In the genomic region with DNA sequence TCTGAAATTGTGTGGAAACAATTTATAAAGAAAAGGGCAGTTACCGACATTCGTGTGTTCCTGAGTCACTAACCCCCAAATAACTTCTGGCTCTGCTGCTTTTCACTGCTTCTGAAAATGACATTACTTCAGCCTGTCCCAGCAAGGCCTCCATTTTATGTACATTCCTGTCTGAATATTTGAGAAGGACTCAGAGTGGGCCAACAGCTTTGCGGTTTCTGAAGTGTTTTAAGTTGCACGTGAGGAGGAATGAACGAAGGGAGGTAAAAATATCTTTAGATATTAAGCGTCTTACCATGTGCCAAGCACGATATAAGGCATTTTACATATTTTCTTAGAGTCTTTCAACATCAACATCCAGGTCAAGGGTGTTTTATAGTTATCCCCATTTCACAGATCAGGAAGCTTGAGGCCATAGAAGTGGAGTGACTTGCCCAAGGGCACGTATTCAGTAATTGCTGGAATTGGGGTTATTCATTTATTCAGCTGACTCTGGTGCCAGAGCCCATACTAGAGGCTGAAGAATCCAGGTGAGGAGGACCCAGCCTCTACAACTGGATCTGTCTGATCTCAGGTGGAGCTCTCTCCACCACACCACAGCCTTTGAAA, we compare ENCODE assay signal across 11 cellular contexts. TPM values are rescaled to one million over a fixed set of nuclear protein-coding genes. Genes with fewer than 3 reads are reported as not detected.
DNase-seq lines count a peak whose midpoint lies in the region; TF ChIP-seq lines count a peak whose summit lies in the region.
"Had no signal": no experiment of that assay in that cellular context is flagged by ENCODE, and none has a peak within 500 bp of the region (broad histone marks: within the 10 kb centered on the region; RNA-seq: fewer than 3 reads in every experiment).

No MANE protein-coding gene starts in this region.

- H3K4me1 Mint-ChIP-seq in activated naive CD4-positive, alpha-beta T cell treated with anti-CD3 and anti-CD28 coated beads for 36 hours (ENCODE audit: low read depth) = peaks cover 33% of the 10 kb centered on the region
- H3K4me1 Mint-ChIP-seq in glutamatergic neuron (ENCODE audit: low read depth, unreplicated experiment) = peaks cover 13% of the 10 kb centered on the region

- peaks cover 26% of the 10 kb centered on the region for H3K4me1 ChIP-seq in OCI-LY7 (ENCODE audit: insufficient read depth, low read length, poor library complexity, severe bottlenecking)
- H3K4me1 ChIP-seq: pancreas had no signal

- no peaks in the 10 kb centered on the region for H3K79me2 ChIP-seq in OCI-LY7 (ENCODE audit: insufficient read depth, low read depth, low read length)

- no peaks in the 10 kb centered on the region for H4K20me1 ChIP-seq in OCI-LY7 (ENCODE audit: insufficient read depth, low read length)

- H3K4me3 ChIP-seq in OCI-LY7 (ENCODE audit: low read depth, low read length, poor library complexity, severe bottlenecking) = no peak overlapping the region

- CTCF ChIA-PET in activated naive CD4-positive, alpha-beta T cell treated with anti-CD3 and anti-CD28 coated beads for 36 hours (lab: Charles Lee) = interaction anchor here (5.2 kb wide), 1 partner anchor 29 kb away, joined by 56 read pairs; the partner anchor contains the start of gene WNT11
- CTCF ChIA-PET in OCI-LY7 (lab: Charles Lee; ENCODE audit: unreplicated experiment) = interaction anchor here (0.6 kb wide), 1 partner anchor 449 kb away, joined by 3 read pairs; no protein-coding TSS in a partner anchor

- peaks cover 3% of the 10 kb centered on the region for H3K27me3 Mint-ChIP-seq in activated naive CD4-positive, alpha-beta T cell treated with anti-CD3 and anti-CD28 coated beads for 36 hours (ENCODE audit: low read depth)
- H3K27me3 Mint-ChIP-seq in glutamatergic neuron (ENCODE audit: unreplicated experiment) = peaks cover 34% of the 10 kb centered on the region

- POLR2A ChIA-PET in OCI-LY7 (lab: Charles Lee) = interaction anchor here (0.6 to 1.0 kb wide), 3 partner anchors 21 to 128 kb away, joined by 3 read pairs; no protein-coding TSS in a partner anchor

- H3K36me3 Mint-ChIP-seq in activated naive CD4-positive, alpha-beta T cell treated with anti-CD3 and anti-CD28 coated beads for 36 hours (ENCODE audit: low read depth) = peaks cover 3% of the 10 kb centered on the region
- no peaks in the 10 kb centered on the region for H3K36me3 Mint-ChIP-seq in glutamatergic neuron (ENCODE audit: unreplicated experiment)

- no peaks in the 10 kb centered on the region for H3K9me3 Mint-ChIP-seq in activated naive CD4-positive, alpha-beta T cell treated with anti-CD3 and anti-CD28 coated beads for 36 hours
- H3K9me3 Mint-ChIP-seq in glutamatergic neuron (ENCODE audit: unreplicated experiment) = peaks cover 26% of the 10 kb centered on the region

- no TSS peak for BruUV-seq in OCI-LY7 (replicated peaks; lab: Mats Ljungman, UMichigan)

- H2AFZ ChIP-seq in OCI-LY7 (ENCODE audit: low read length) = no peak overlapping the region

- H3K27ac ChIP-seq in OCI-LY7 (ENCODE audit: low read depth, low read length, poor library complexity, severe bottlenecking) = no peak overlapping the region

- H3K4me2 ChIP-seq in OCI-LY7 (ENCODE audit: low read length) = peak overlapping the region; percentile 98; the same call in 1 of the 2 replicates

- peak overlapping the region; percentile 84 for H3K4me3 Mint-ChIP-seq in activated naive CD4-positive, alpha-beta T cell treated with anti-CD3 and anti-CD28 coated beads for 36 hours
- H3K4me3 Mint-ChIP-seq in glutamatergic neuron (ENCODE audit: unreplicated experiment) = peak overlapping the region; percentile 94

- intact Hi-C loops in activated naive CD4-positive, alpha-beta T cell treated with anti-CD3 and anti-CD28 coated beads for 36 hours (cut with micrococcal nuclease) = loop anchor here (5.0 to 10.0 kb wide), 2 partner anchors 628 to 810 kb away; partner anchors contain the start of gene ACER3
- intact Hi-C loops in OCI-LY7 (cut with micrococcal nuclease; ENCODE audit: unreplicated experiment) = no loop called here

- TF ChIP-seq CTCF in OCI-LY7 (conservative IDR thresholded peaks at IDR 0.05; ENCODE audit: low read length) (no peak), glutamatergic neuron (IDR thresholded peaks at IDR 0.05; ENCODE audit: partially characterized antibody, unreplicated experiment) (no peak)

- no peak overlapping the region for H3K27ac Mint-ChIP-seq in activated naive CD4-positive, alpha-beta T cell treated with anti-CD3 and anti-CD28 coated beads for 36 hours
- no peak overlapping the region for H3K27ac Mint-ChIP-seq in glutamatergic neuron (ENCODE audit: unreplicated experiment)

- no peaks in the 10 kb centered on the region for H3K9me2 ChIP-seq in OCI-LY7 (ENCODE audit: insufficient read depth, low read length)

- no peaks in the 10 kb centered on the region for H3K36me3 ChIP-seq in OCI-LY7 (ENCODE audit: insufficient read depth, low read length)
- H3K36me3 ChIP-seq: pancreas had no signal

- H3K9me3 ChIP-seq in OCI-LY7 (ENCODE audit: low read length) = no peaks in the 10 kb centered on the region
- H3K9me3 ChIP-seq: pancreas had no signal

- DNase-seq in activated naive CD4-positive, alpha-beta T cell treated with anti-CD3 and anti-CD28 coated beads for 36 hours = no peak
- DNase-seq in activated naive CD4-positive, alpha-beta T cell treated with Interleukin-2 at 50 U/mL for 16 hours = no peak
- no peak for DNase-seq in OCI-LY7 (ENCODE audit: low spot score)
- DNase-seq in glutamatergic neuron = no peak
- DNase-seq in superior temporal gyrus (ENCODE audit: extremely low spot score) = peak; percentile 10
- DNase-seq in D341Med (ENCODE audit: low spot score) = no peak
- no peak for DNase-seq in anterior cingulate cortex (lab: John Stamatoyannopoulos, UW)
- no peak for DNase-seq in NOMO-1 (lab: John Stamatoyannopoulos, UW; ENCODE audit: unreplicated experiment in 2 of 2)
- DNase-seq: NK-92 treated with Interleukin-12 subunit alpha and Interleukin-12 subunit beta, amount 100 ng/mL, for 24 hours; pancreas; stimulated activated naive B cell treated with anti-CD40 and anti-IgM and Interleukin-4, amounts not matched to agents 10 μg/mL and 1 μg/mL and 100 μg/mL, for 72 hours had no signal

RNA-seq across cellular contexts. Expression of gene WNT11, which starts 30.8 kb away (rescaled TPM):
- total RNA-seq in activated naive CD4-positive, alpha-beta T cell treated with anti-CD3 and anti-CD28 coated beads for 36 hours = not detected
- not detected in 2 replicates for total RNA-seq in OCI-LY7 (2014; rRNA removed; shearing (Covaris generic))
- total RNA-seq in OCI-LY7 (2022) (not detected in 2 replicates), glutamatergic neuron (ENCODE audit: unreplicated experiment) (0.37 TPM)
